In the genomic region with DNA sequence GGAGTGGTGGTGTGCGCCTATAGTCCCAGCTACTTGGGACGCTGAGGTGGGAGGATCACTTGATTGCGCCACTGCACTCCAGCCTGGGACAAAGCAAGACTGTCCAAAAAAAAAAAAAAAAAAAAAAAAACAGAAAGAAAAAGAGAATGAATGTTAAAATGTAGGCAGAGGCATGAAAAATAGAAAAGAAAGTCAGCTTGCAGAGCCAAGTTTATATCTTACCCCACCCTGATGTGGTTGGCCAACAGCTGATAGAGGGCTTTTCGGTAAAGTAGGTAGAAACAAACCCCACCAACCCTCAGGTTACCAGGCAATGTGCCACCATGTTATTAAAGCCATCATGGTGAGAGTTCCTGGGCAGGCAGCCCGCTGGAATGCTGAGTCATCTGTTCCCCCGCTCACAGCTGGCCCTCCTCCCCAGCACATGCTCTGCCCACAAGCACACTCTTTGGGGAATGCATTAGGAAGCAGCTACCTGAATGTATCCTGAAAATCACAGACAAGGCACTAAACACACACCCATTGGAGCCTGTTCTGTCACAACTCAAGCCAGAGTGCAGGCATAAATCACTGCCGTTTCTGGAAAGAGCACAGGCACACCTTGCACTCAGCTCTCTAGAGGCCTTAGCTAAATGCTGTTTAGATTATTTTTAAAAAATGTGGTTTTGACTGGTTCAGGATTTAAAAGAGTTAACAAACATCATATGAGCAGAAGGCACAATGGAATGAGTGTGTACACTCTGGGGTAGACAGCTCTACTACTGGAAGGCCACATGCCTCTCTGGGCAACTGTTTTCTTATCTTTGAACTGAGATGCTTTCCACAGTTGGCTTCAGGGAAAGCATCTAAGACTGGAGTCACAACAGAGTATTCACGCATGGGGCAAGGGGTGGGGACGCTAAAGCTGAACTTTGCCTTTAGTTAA, we compare ENCODE assay signal across 1 cellular context.
TF ChIP-seq lines count a peak whose summit lies in the region.

No MANE protein-coding gene starts in this region.

TF ChIP-seq in HepG2, 621 proteins besides CTCF, POLR2A, EP300 and RAD21 (continued from another document):
- TF ChIP-seq AGO2 (optimal IDR thresholded peaks at IDR 0.05; ENCODE audit: low read depth, low read length) (no peak), RBFOX2 (IDR thresholded peaks at IDR 0.05; ENCODE audit: low read depth, low read length) (no peak), TARDBP (CRISPR knock-in tag; IDR thresholded peaks at IDR 0.05) (peak; percentile 58; the same call in 1 of the 2 replicates), ZSCAN21 (CRISPR knock-in tag; IDR thresholded peaks at IDR 0.05; ENCODE audit: borderline replicate concordance) (peak; percentile 73; the same call in 1 of the 2 replicates), ZNF615 (CRISPR knock-in tag; IDR thresholded peaks at IDR 0.05; ENCODE audit: borderline replicate concordance) (peak; percentile 82; the same call in 1 of the 2 replicates), RARA (CRISPR knock-in tag; IDR thresholded peaks at IDR 0.05) (0 out of 2 replicates have a peak, but pooled peaks have one; percentile 27), SIX4 (CRISPR knock-in tag; IDR thresholded peaks at IDR 0.05) (0 out of 2 replicates have a peak, but pooled peaks have one; percentile 44), ZNF512 (CRISPR knock-in tag; IDR thresholded peaks at IDR 0.05) (no peak; the same call in 1 of the 2 replicates), ZNF205 (CRISPR knock-in tag; IDR thresholded peaks at IDR 0.05) (0 out of 2 replicates have a peak, but pooled peaks have one; percentile 14), ELK4 (CRISPR knock-in tag; IDR thresholded peaks at IDR 0.05; ENCODE audit: borderline replicate concordance) (no peak), BHLHE40 (IDR thresholded peaks at IDR 0.05; ENCODE audit: low read length) (peak; percentile 69), ZNF556 (CRISPR knock-in tag; IDR thresholded peaks at IDR 0.05; ENCODE audit: borderline replicate concordance) (peak; percentile 79; the same call in 1 of the 2 replicates), NCOA2 (CRISPR knock-in tag; IDR thresholded peaks at IDR 0.05) (0 out of 2 replicates have a peak, but pooled peaks have one; percentile 24), CBFB (CRISPR knock-in tag; IDR thresholded peaks at IDR 0.05) (peak; percentile 79; the same call in 1 of the 2 replicates), ZNF670 (CRISPR knock-in tag; IDR thresholded peaks at IDR 0.05; ENCODE audit: borderline replicate concordance) (no peak), ZNF44 (CRISPR knock-in tag; IDR thresholded peaks at IDR 0.05) (peak; percentile 79; the same call in 1 of the 2 replicates), JARID2 (CRISPR knock-in tag; IDR thresholded peaks at IDR 0.05; ENCODE audit: insufficient replicate concordance) (no peak), ZNF276 (CRISPR knock-in tag; IDR thresholded peaks at IDR 0.05; ENCODE audit: low read depth) (0 out of 2 replicates have a peak, but pooled peaks have one; percentile 23), ATF7-NPFF (CRISPR knock-in tag; IDR thresholded peaks at IDR 0.05; ENCODE audit: low read depth) (no peak), ISX (CRISPR knock-in tag; conservative IDR thresholded peaks at IDR 0.05) (no peak)
- TF ChIP-seq, protein P1, sequence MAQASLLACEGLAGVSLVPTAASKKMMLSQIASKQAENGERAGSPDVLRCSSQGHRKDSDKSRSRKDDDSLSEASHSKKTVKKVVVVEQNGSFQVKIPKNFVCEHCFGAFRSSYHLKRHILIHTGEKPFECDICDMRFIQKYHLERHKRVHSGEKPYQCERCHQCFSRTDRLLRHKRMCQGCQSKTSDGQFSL (CRISPR knock-in tag; IDR thresholded peaks at IDR 0.05) = no peak
- TF ChIP-seq, protein P2, sequence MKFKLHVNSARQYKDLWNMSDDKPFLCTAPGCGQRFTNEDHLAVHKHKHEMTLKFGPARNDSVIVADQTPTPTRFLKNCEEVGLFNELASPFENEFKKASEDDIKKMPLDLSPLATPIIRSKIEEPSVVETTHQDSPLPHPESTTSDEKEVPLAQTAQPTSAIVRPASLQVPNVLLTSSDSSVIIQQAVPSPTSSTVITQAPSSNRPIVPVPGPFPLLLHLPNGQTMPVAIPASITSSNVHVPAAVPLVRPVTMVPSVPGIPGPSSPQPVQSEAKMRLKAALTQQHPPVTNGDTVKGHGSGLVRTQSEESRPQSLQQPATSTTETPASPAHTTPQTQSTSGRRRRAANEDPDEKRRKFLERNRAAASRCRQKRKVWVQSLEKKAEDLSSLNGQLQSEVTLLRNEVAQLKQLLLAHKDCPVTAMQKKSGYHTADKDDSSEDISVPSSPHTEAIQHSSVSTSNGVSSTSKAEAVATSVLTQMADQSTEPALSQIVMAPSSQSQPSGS (CRISPR knock-in tag; IDR thresholded peaks at IDR 0.05) = no peak; the same call in 1 of the 2 replicates
- TF ChIP-seq, protein P3, sequence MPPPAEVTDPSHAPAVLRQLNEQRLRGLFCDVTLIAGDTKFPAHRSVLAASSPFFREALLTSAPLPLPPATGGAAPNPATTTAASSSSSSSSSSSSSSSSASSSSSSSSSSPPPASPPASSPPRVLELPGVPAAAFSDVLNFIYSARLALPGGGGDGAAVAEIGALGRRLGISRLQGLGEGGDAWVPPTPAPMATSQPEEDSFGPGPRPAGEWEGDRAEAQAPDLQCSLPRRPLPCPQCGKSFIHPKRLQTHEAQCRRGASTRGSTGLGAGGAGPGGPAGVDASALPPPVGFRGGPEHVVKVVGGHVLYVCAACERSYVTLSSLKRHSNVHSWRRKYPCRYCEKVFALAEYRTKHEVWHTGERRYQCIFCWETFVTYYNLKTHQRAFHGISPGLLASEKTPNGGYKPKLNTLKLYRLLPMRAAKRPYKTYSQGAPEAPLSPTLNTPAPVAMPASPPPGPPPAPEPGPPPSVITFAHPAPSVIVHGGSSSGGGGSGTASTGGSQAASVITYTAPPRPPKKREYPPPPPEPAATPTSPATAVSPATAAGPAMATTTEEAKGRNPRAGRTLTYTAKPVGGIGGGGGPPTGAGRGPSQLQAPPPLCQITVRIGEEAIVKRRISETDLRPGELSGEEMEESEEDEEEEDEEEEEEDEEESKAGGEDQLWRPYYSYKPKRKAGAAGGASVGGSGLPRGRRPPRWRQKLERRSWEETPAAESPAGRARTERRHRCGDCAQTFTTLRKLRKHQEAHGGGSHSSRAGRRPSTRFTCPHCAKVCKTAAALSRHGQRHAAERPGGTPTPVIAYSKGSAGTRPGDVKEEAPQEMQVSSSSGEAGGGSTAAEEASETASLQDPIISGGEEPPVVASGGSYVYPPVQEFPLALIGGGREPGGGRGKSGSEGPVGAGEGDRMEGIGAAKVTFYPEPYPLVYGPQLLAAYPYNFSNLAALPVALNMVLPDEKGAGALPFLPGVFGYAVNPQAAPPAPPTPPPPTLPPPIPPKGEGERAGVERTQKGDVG (CRISPR knock-in tag; IDR thresholded peaks at IDR 0.05; ENCODE audit: borderline replicate concordance) = peak; percentile 83; the same call in 1 of the 2 replicates
